21 cellular contexts compared by ENCODE assay signal in the genomic region with DNA sequence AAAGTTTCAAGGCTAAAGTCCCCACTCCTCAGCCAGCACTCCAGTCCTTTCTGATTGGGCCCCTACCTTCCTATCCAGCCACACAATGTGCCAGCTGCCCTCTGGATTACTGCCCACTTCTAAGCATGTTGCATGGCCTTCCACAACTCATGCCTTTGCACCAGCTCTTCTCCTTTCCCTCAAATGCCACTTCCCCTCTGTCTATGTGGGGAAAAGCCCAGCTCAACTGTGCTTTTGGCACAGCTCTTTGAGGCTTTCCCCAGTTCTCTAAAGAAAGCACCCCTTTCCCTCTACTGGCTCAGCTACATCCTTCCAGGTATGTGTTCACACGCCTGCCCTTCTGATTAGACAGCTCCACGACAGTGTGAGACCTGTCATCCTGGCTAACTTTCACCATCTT. TPM values are rescaled to one million over a fixed set of nuclear protein-coding genes. Genes with fewer than 3 reads are reported as not detected.
DNase-seq lines count a peak whose midpoint lies in the region; ATAC-seq, FAIRE-seq and TF ChIP-seq lines count a peak whose summit lies in the region.
"Had no signal": no experiment of that assay in that cellular context is flagged by ENCODE, and none has a peak within 500 bp of the region (broad histone marks: within the 10 kb centered on the region; RNA-seq: fewer than 3 reads in every experiment).

No MANE protein-coding gene starts in this region.

- peaks cover 0 to 2% of the 10 kb centered on the region in 2 donors for H3K27me3 Mint-ChIP-seq in CD8-positive, alpha-beta memory T cell
- no peaks in the 10 kb centered on the region for H3K27me3 Mint-ChIP-seq in natural killer cell treated with Interleukin-12 subunit alpha and Interleukin-12 subunit beta and Interleukin-15 and Interleukin-18, amount 100 ng/mL, for 72 hours
- no peaks in the 10 kb centered on the region for H3K27me3 Mint-ChIP-seq in activated naive CD4-positive, alpha-beta T cell treated with anti-CD3 and anti-CD28 coated beads, Interleukin-2, amount 10 ng/mL, durations not matched to agents 7 days and 5 days
- H3K27me3 Mint-ChIP-seq: stimulated activated naive CD8-positive, alpha-beta T cell treated with anti-CD3 and anti-CD28 coated beads, Interleukin-15, amount 100 ng/mL, for 72 hours had no signal

- no peak for TF ChIP-seq EP300 in GM12878 (IDR thresholded peaks at IDR 0.05; ENCODE audit: borderline replicate concordance in 1 of 2, control insufficient read depth in 1 of 2, low read depth in 2 of 2, low read length in 2 of 2)

- WGBS in GM12878 (ENCODE audit: insufficient coverage, insufficient replicate concordance, low lambda C conversion rate, missing lambda C conversion rate): 70% methylated on average over 2 of the region's 2 CpGs

- no peak for TF ChIP-seq CTCF in HEK293 (tag by site-specific recombination; IDR thresholded peaks at IDR 0.05)
- no peak for TF ChIP-seq CTCF in GM12878 (IDR thresholded peaks at IDR 0.05 in 2 of 3, conservative IDR thresholded peaks at IDR 0.05 in 1 of 3; ENCODE audit: control insufficient read depth in 2 of 3, extremely low read depth in 1 of 3, insufficient read depth in 1 of 3, low read depth in 3 of 3, low read length in 3 of 3)

- H3K9ac ChIP-seq in GM12878 (ENCODE audit: control insufficient read depth, insufficient read depth, low read length): no peak overlapping the region

- no peaks in the 10 kb centered on the region for H3K9me3 Mint-ChIP-seq in CD8-positive, alpha-beta memory T cell
- no peaks in the 10 kb centered on the region for H3K9me3 Mint-ChIP-seq in natural killer cell treated with Interleukin-12 subunit alpha and Interleukin-12 subunit beta and Interleukin-15 and Interleukin-18, amount 100 ng/mL, for 72 hours
- no peaks in the 10 kb centered on the region for H3K9me3 Mint-ChIP-seq in activated naive CD4-positive, alpha-beta T cell treated with anti-CD3 and anti-CD28 coated beads, Interleukin-2, amount 10 ng/mL, durations not matched to agents 7 days and 5 days
- H3K9me3 Mint-ChIP-seq: CD8-positive, alpha-beta T cell; stimulated activated naive CD8-positive, alpha-beta T cell treated with anti-CD3 and anti-CD28 coated beads, Interleukin-15, amount 100 ng/mL, for 72 hours had no signal

- no peaks in the 10 kb centered on the region for H3K27me3 ChIP-seq in CD8-positive, alpha-beta memory T cell (ENCODE audit: insufficient read depth, low read length, poor library complexity, severe bottlenecking)
- H3K27me3 ChIP-seq in GM12878 (replicated peaks in 1 of 2; ENCODE audit: control insufficient read depth in 2 of 2, insufficient read depth in 2 of 2, low read length in 1 of 2): no peaks in the 10 kb centered on the region
- H3K27me3 ChIP-seq: transverse colon had no signal

- no peak overlapping the region for H3K4me3 ChIP-seq in CD8-positive, alpha-beta memory T cell (ENCODE audit: low read length)
- H3K4me3 ChIP-seq in HEK293 (ENCODE audit: low read depth, low read length) (no peak overlapping the region), GM12878 (no peak overlapping the region)
- H3K4me3 ChIP-seq: K562, transverse colon had no signal

- no TSS peak for BruUV-seq in GM12878 (replicated peaks; lab: Mats Ljungman, UMichigan)

- DNase-seq in CD8-positive, alpha-beta memory T cell: no peak
- DNase-seq in GM12878 (ENCODE audit: low read depth, low spot score): no peak
- DNase-seq in natural killer cell treated with Interleukin-12 subunit alpha and Interleukin-12 subunit beta and Interleukin-15 and Interleukin-18, amount 100 ng/mL, for 72 hours (ENCODE audit: low spot score): no peak
- DNase-seq in activated naive CD4-positive, alpha-beta T cell treated with anti-CD3 and anti-CD28 coated beads, Interleukin-2, amount 10 ng/mL, durations not matched to agents 7 days and 5 days: no peak
- DNase-seq in SHP77 treated with DMSO at 0.1 percent for 48 hours (lab: John Stamatoyannopoulos, UW): no peak
- DNase-seq in superior temporal gyrus (ENCODE audit: extremely low spot score): no peak
- DNase-seq in midbrain (lab: John Stamatoyannopoulos, UW): no peak
- DNase-seq: activated CD4-positive, alpha-beta T cell treated with anti-CD3 and anti-CD28 coated beads, Interleukin-2, amount 50 U/mL, for 1 hour; activated naive CD4-positive, alpha-beta T cell treated with Interleukin-2 at 50 U/mL for 16 hours; CD8-positive, alpha-beta T cell; cerebellar nuclear complex; DMS79 treated with DMSO at 0.1 percent for 48 hours; hypothalamus; NCI-H187; NCI-H82; stimulated activated CD4-positive, alpha-beta T cell treated with anti-CD3 and anti-CD28 coated beads, Interleukin-4, amount 100 ng/mL, for 24 hours; stimulated activated naive CD8-positive, alpha-beta T cell treated with anti-CD3 and anti-CD28 coated beads, Interleukin-15, amount 100 ng/mL, for 72 hours; transverse colon had no signal

- no peak overlapping the region for H3K4me3 Mint-ChIP-seq in CD8-positive, alpha-beta memory T cell
- peak overlapping the region; percentile 7 for H3K4me3 Mint-ChIP-seq in natural killer cell treated with Interleukin-12 subunit alpha and Interleukin-12 subunit beta and Interleukin-15 and Interleukin-18, amount 100 ng/mL, for 72 hours
- H3K4me3 Mint-ChIP-seq in activated naive CD4-positive, alpha-beta T cell treated with anti-CD3 and anti-CD28 coated beads, Interleukin-2, amount 10 ng/mL, durations not matched to agents 7 days and 5 days: no peak overlapping the region
- H3K4me3 Mint-ChIP-seq: CD8-positive, alpha-beta T cell; stimulated activated naive CD8-positive, alpha-beta T cell treated with anti-CD3 and anti-CD28 coated beads, Interleukin-15, amount 100 ng/mL, for 72 hours had no signal

- no peak for TF ChIP-seq RAD21 in GM12878 (IDR thresholded peaks at IDR 0.05; ENCODE audit: insufficient read depth, low read depth, low read length)

- H4K20me1 ChIP-seq in GM12878 (ENCODE audit: control insufficient read depth, insufficient read depth): no peaks in the 10 kb centered on the region

- in situ Hi-C loops in GM12878 (cut with MboI): no loop called here

- CTCF ChIA-PET in CD8-positive, alpha-beta memory T cell (lab: Charles Lee): interaction anchor here (1.4 kb wide), 1 partner anchor 15 kb away, joined by 4 read pairs; no protein-coding TSS in a partner anchor
- CTCF ChIA-PET in HEK293 (lab: Yijun Ruan, JAX): interaction anchor here (2.8 kb wide), 1 partner anchor 15 kb away, joined by 12 read pairs; no protein-coding TSS in a partner anchor
- CTCF ChIA-PET in GM12878 (lab: Yijun Ruan, JAX): no interaction called here
- CTCF ChIA-PET in activated naive CD4-positive, alpha-beta T cell treated with anti-CD3 and anti-CD28 coated beads, Interleukin-2, amount 10 ng/mL, durations not matched to agents 7 days and 5 days (lab: Charles Lee): no interaction called here

- POLR2A ChIA-PET in CD8-positive, alpha-beta memory T cell (lab: Charles Lee): no interaction called here
- POLR2A ChIA-PET in HEK293 (lab: Yijun Ruan, JAX): interaction anchor here (1.0 kb wide), 1 partner anchor 19 kb away, joined by 3 read pairs; the partner anchor contains the start of genes GTF3C1 and KATNIP
- POLR2A ChIA-PET in GM12878 (lab: Charles Lee): no interaction called here

- H2AFZ ChIP-seq in GM12878 (ENCODE audit: control insufficient read depth, low read depth, low read length): no peak overlapping the region

- intact Hi-C loops in GM12878 (cut with micrococcal nuclease; ENCODE audit: unreplicated experiment): no loop called here

- no peak for TF ChIP-seq POLR2A in GM12878 (IDR thresholded peaks at IDR 0.05; ENCODE audit: low read depth, low read length)

- no peaks in the 10 kb centered on the region for H3K4me1 ChIP-seq in CD8-positive, alpha-beta memory T cell (ENCODE audit: insufficient read depth, low read length)
- no peaks in the 10 kb centered on the region for H3K4me1 ChIP-seq in HEK293 (ENCODE audit: control insufficient read depth, insufficient read depth, low read length)
- no peaks in the 10 kb centered on the region for H3K4me1 ChIP-seq in GM12878 (ENCODE audit: control insufficient read depth, insufficient read depth, low read length)
- H3K4me1 ChIP-seq: transverse colon had no signal

- H3K4me1 Mint-ChIP-seq in CD8-positive, alpha-beta memory T cell: peaks cover 0 to 4% (median 2%) of the 10 kb centered on the region in 3 donors
- peaks cover 25 to 44% of the 10 kb centered on the region in 2 donors for H3K4me1 Mint-ChIP-seq in natural killer cell treated with Interleukin-12 subunit alpha and Interleukin-12 subunit beta and Interleukin-15 and Interleukin-18, amount 100 ng/mL, for 72 hours (ENCODE audit: low read depth in 2 of 2)
- H3K4me1 Mint-ChIP-seq in activated naive CD4-positive, alpha-beta T cell treated with anti-CD3 and anti-CD28 coated beads, Interleukin-2, amount 10 ng/mL, durations not matched to agents 7 days and 5 days: peaks cover 7% of the 10 kb centered on the region

- no peak overlapping the region for H3K27ac ChIP-seq in CD8-positive, alpha-beta memory T cell (ENCODE audit: low read depth, low read length)
- H3K27ac ChIP-seq in HEK293 (ENCODE audit: extremely low read depth, low read depth, low read length) (no peak overlapping the region), GM12878 (ENCODE audit: control insufficient read depth, insufficient read depth) (no peak overlapping the region)
- H3K27ac ChIP-seq: transverse colon had no signal

- no peak for FAIRE-seq in GM12878 (lab: Jason Lieb, UNC)
- FAIRE-seq: islet of Langerhans, K562 had no signal

- H3K36me3 Mint-ChIP-seq in CD8-positive, alpha-beta memory T cell: peaks cover 34 to 93% (median 42%) of the 10 kb centered on the region in 3 donors
- peaks cover 48% of the 10 kb centered on the region for H3K36me3 Mint-ChIP-seq in natural killer cell treated with Interleukin-12 subunit alpha and Interleukin-12 subunit beta and Interleukin-15 and Interleukin-18, amount 100 ng/mL, for 72 hours
- peaks cover 62% of the 10 kb centered on the region for H3K36me3 Mint-ChIP-seq in activated naive CD4-positive, alpha-beta T cell treated with anti-CD3 and anti-CD28 coated beads, Interleukin-2, amount 10 ng/mL, durations not matched to agents 7 days and 5 days

- ATAC-seq in GM12878: no peak
- peak; percentile 35 to 71 for ATAC-seq in natural killer cell treated with Interleukin-12 subunit alpha and Interleukin-12 subunit beta and Interleukin-15 and Interleukin-18, amount 100 ng/mL, for 72 hours
- ATAC-seq: CD8-positive, alpha-beta T cell; K562; stimulated activated naive CD8-positive, alpha-beta T cell treated with anti-CD3 and anti-CD28 coated beads, Interleukin-15, amount 100 ng/mL, for 72 hours had no signal

- no peak overlapping the region for H3K4me2 ChIP-seq in GM12878 (ENCODE audit: control insufficient read depth, insufficient read depth)

- no peaks in the 10 kb centered on the region for H3K79me2 ChIP-seq in GM12878 (ENCODE audit: control insufficient read depth, insufficient read depth, low read length)

- H3K27ac Mint-ChIP-seq in CD8-positive, alpha-beta memory T cell: peak overlapping the region in 5 of 8 donors; percentile 1 to 69 (median 49)
- peak overlapping the region; percentile 40 to 75 for H3K27ac Mint-ChIP-seq in natural killer cell treated with Interleukin-12 subunit alpha and Interleukin-12 subunit beta and Interleukin-15 and Interleukin-18, amount 100 ng/mL, for 72 hours
- H3K27ac Mint-ChIP-seq in activated naive CD4-positive, alpha-beta T cell treated with anti-CD3 and anti-CD28 coated beads, Interleukin-2, amount 10 ng/mL, durations not matched to agents 7 days and 5 days: no peak overlapping the region
- H3K27ac Mint-ChIP-seq: CD8-positive, alpha-beta T cell had no signal

- RAD21 ChIA-PET in GM12878 (lab: Charles Lee; ENCODE audit: unreplicated experiment): no interaction called here

- no peaks in the 10 kb centered on the region for H3K9me3 ChIP-seq in CD8-positive, alpha-beta memory T cell (ENCODE audit: low read length)
- no peaks in the 10 kb centered on the region for H3K9me3 ChIP-seq in HEK293 (ENCODE audit: control insufficient read depth, insufficient read depth, low read depth, low read length)
- H3K9me3 ChIP-seq in GM12878 (replicated peaks; ENCODE audit: control insufficient read depth, insufficient read depth, low read length): no peaks in the 10 kb centered on the region
- H3K9me3 ChIP-seq: transverse colon had no signal

- H3K36me3 ChIP-seq in CD8-positive, alpha-beta memory T cell (ENCODE audit: insufficient read depth, low read length): peaks cover 54% of the 10 kb centered on the region
- peaks cover 38 to 98% of the 10 kb centered on the region in 2 experiments; a peak in 2 of 3 replicates for H3K36me3 ChIP-seq in HEK293 (ENCODE audit: control insufficient read depth in 2 of 2, insufficient read depth in 1 of 2, low read length in 2 of 2)
- H3K36me3 ChIP-seq in GM12878 (ENCODE audit: control insufficient read depth in 2 of 2, insufficient read depth in 2 of 2, low read length in 1 of 2): peaks cover 13 to 20% of the 10 kb centered on the region in 2 experiments; a peak in 3 of 4 replicates

- SMC1A ChIA-PET in GM12878 (lab: Charles Lee; ENCODE audit: uncharacterized antibody, unreplicated experiment): no interaction called here

RNA-seq across cellular contexts. Expression of gene GTF3C1, which starts 18.5 kb away (rescaled TPM):
- 10 to 100 TPM; 60.4 to 62.7 TPM for total RNA-seq in CD8-positive, alpha-beta memory T cell
- 58.6 TPM for polyA plus RNA-seq in CD8-positive, alpha-beta memory T cell
- 116 and 127 TPM in 2 replicates for total RNA-seq in GM12878 (2013; cell fraction: nucleolus; rRNA removed)
- 40.5 and 46.4 TPM in 2 replicates for total RNA-seq in GM12878 (2014; rRNA removed)
- 22.9 and 26.7 TPM in 2 replicates for total RNA-seq in GM12878 (2014; rRNA removed; fragmentation: Illumina TruSeq; extraction: Trizol)
- total RNA-seq in GM12878 (2021): 54.2 and 60.9 TPM in 2 replicates
- 14.8 TPM for polyA plus RNA-seq in GM12878 (2011; ENCODE audit: low read depth)
- polyA plus RNA-seq in GM12878 (2011; rRNA removed): 9.8 and 19.0 TPM in 2 replicates
- polyA plus RNA-seq in GM12878 (2011; cell fraction: cytosol; rRNA removed): 28.7 and 33.0 TPM in 2 replicates
- polyA plus RNA-seq in GM12878 (2011; cell fraction: nucleus; rRNA removed): 89.6 and 124 TPM in 2 replicates
- polyA plus RNA-seq in GM12878 (2012): 30.1 and 34.8 TPM in 2 replicates
- polyA plus RNA-seq in GM12878 (2014; fragmentation: Illumina TruSeq; extraction: Trizol): 18.8 and 38.7 TPM in 2 replicates
- polyA plus RNA-seq in GM12878 (2014; fragmentation: Nextera tagmentation; extraction: Ambion mirVana): 1 to 10 TPM in 1 of 2 experiments, under 1 TPM in 1; 0.98 to 5.4 TPM
- polyA plus RNA-seq in GM12878 (2014; rRNA removed): 35.2 and 51.9 TPM in 2 replicates
- polyA plus RNA-seq in GM12878 (2016; fragmentation: Nextera tagmentation; extraction: Ambion mirVana): 10 to 100 TPM; 33.3 to 35.9 TPM
- 36.5 and 48.5 TPM in 2 replicates for polyA minus RNA-seq in GM12878 (2011; rRNA and poly(A)+ RNA removed)
- 32.9 and 35.9 TPM in 2 replicates for polyA minus RNA-seq in GM12878 (2011; cell fraction: cytosol; rRNA and poly(A)+ RNA removed)
- 29.0 and 40.9 TPM in 2 replicates for polyA minus RNA-seq in GM12878 (2011; cell fraction: nucleus; rRNA and poly(A)+ RNA removed)
- 100 to 1,000 TPM; 111 to 128 TPM for total RNA-seq in natural killer cell treated with Interleukin-12 subunit alpha and Interleukin-12 subunit beta and Interleukin-15 and Interleukin-18, amount 100 ng/mL, for 72 hours

RNA-seq across cellular contexts. Expression of gene KATNIP, which starts 18.8 kb away (rescaled TPM):
- 10 to 100 TPM; 15.1 to 17.5 TPM for total RNA-seq in CD8-positive, alpha-beta memory T cell
- polyA plus RNA-seq in CD8-positive, alpha-beta memory T cell: 3.0 TPM
- 52.2 and 56.3 TPM in 2 replicates for total RNA-seq in GM12878 (2013; cell fraction: nucleolus; rRNA removed)
- total RNA-seq in GM12878 (2014; rRNA removed): 8.0 and 8.2 TPM in 2 replicates
- 8.2 and 9.7 TPM in 2 replicates for total RNA-seq in GM12878 (2014; rRNA removed; fragmentation: Illumina TruSeq; extraction: Trizol)
- 9.7 and 13.8 TPM in 2 replicates for total RNA-seq in GM12878 (2021)
- 3.0 TPM for polyA plus RNA-seq in GM12878 (2011; ENCODE audit: low read depth)
- 6.6 and 9.6 TPM in 2 replicates for polyA plus RNA-seq in GM12878 (2011; rRNA removed)
- polyA plus RNA-seq in GM12878 (2011; cell fraction: cytosol; rRNA removed): 8.3 and 11.1 TPM in 2 replicates
- 47.8 and 54.0 TPM in 2 replicates for polyA plus RNA-seq in GM12878 (2011; cell fraction: nucleus; rRNA removed)
- 5.5 and 7.5 TPM in 2 replicates for polyA plus RNA-seq in GM12878 (2012)
- polyA plus RNA-seq in GM12878 (2014; fragmentation: Illumina TruSeq; extraction: Trizol): 9.7 and 11.4 TPM in 2 replicates
- 1 to 10 TPM; 1.6 to 2.5 TPM for polyA plus RNA-seq in GM12878 (2014; fragmentation: Nextera tagmentation; extraction: Ambion mirVana)
- 7.2 and 9.0 TPM in 2 replicates for polyA plus RNA-seq in GM12878 (2014; rRNA removed)
- polyA plus RNA-seq in GM12878 (2016; fragmentation: Nextera tagmentation; extraction: Ambion mirVana): 10 to 100 TPM in 1 of 2 experiments, 1 to 10 TPM in 1; 8.6 to 10.7 TPM
- polyA minus RNA-seq in GM12878 (2011; rRNA and poly(A)+ RNA removed): 19.4 and 20.6 TPM in 2 replicates
- polyA minus RNA-seq in GM12878 (2011; cell fraction: cytosol; rRNA and poly(A)+ RNA removed): 2.7 and 4.6 TPM in 2 replicates
- polyA minus RNA-seq in GM12878 (2011; cell fraction: nucleus; rRNA and poly(A)+ RNA removed): 16.0 and 32.2 TPM in 2 replicates
- total RNA-seq in natural killer cell treated with Interleukin-12 subunit alpha and Interleukin-12 subunit beta and Interleukin-15 and Interleukin-18, amount 100 ng/mL, for 72 hours: 10 to 100 TPM; 30.0 to 38.2 TPM

Comparison
In these comparisons a context has a peak if more than half of its experiments do, and no peak if none do; other contexts are left out.
1. CTCF ChIA-PET loops: an anchor here in CD8-positive, alpha-beta memory T cell (1.4 kb wide) and HEK293 (2.8 kb wide); none called in GM12878 and activated naive CD4-positive, alpha-beta T cell treated with anti-CD3 and anti-CD28 coated beads, Interleukin-2, amount 10 ng/mL, durations not matched to agents 7 days and 5 days.